In the genomic region with DNA sequence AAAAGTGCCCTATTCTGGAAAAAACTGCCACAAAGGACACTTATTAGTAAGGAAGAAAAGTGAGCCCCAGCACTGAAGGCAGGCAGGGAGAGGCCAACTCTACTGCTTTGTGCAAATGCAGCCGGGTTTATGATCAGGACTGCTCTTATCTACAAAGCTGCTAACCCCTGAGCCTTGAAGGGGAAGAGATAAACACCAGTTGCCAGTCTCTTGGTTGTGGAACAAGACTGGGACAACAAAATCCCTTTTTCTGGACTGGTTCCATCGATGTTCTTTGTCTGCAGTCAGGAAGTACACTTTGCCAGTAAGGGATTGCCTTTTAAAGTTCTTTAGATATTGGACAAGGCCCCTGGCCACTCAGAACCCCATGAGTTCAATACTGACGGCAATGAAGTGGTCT, we compare ENCODE assay signal across 9 cellular contexts. TPM values are rescaled to one million over a fixed set of nuclear protein-coding genes. Genes with fewer than 3 reads are reported as not detected.
DNase-seq lines count a peak whose midpoint lies in the region; ATAC-seq and TF ChIP-seq lines count a peak whose summit lies in the region.
"Had no signal": no experiment of that assay in that cellular context is flagged by ENCODE, and none has a peak within 500 bp of the region (broad histone marks: within the 10 kb centered on the region; RNA-seq: fewer than 3 reads in every experiment).

No MANE protein-coding gene starts in this region.

- no peak for TF ChIP-seq POLR2A in gastrocnemius medialis (IDR thresholded peaks at IDR 0.05)

- CTCF ChIA-PET in activated B cell treated with CpG ODN at 0.5 μM for 24 hours (lab: Charles Lee) = no interaction called here

- peaks cover 9% of the 10 kb centered on the region; the same call in 2 of the 3 replicates for H3K36me3 Mint-ChIP-seq in GM23338 (ENCODE audit: low read depth)
- H3K36me3 Mint-ChIP-seq in activated B cell treated with CpG ODN at 0.5 μM for 24 hours (ENCODE audit: low read depth) = peaks cover 29% of the 10 kb centered on the region

- no peak overlapping the region for H3K27ac Mint-ChIP-seq in GM23338
- peak overlapping the region; percentile 79 for H3K27ac Mint-ChIP-seq in activated B cell treated with CpG ODN at 0.5 μM for 24 hours

- TF ChIP-seq CTCF in GM23338 (conservative IDR thresholded peaks at IDR 0.05; ENCODE audit: low read depth in 2 of 2) (no peak), activated B cell treated with CpG ODN at 0.5 μM for 24 hours (IDR thresholded peaks at IDR 0.05) (no peak), gastrocnemius medialis (IDR thresholded peaks at IDR 0.05 in 4 of 5, conservative IDR thresholded peaks at IDR 0.05 in 1 of 5) (no peak)

- H3K79me2 ChIP-seq in GM23338 (replicated peaks; ENCODE audit: insufficient read depth) = peaks cover 100% of the 10 kb centered on the region

- H3K27me3 Mint-ChIP-seq in GM23338 (ENCODE audit: insufficient read depth, low read depth, poor library complexity) (peaks cover 7% of the 10 kb centered on the region), activated B cell treated with CpG ODN at 0.5 μM for 24 hours (no peaks in the 10 kb centered on the region)

- H3K4me3 ChIP-seq in GM23338 (no peak overlapping the region), right cardiac atrium (ENCODE audit: low read length) (no peak overlapping the region), gastrocnemius medialis (no peak overlapping the region)

- in situ Hi-C loops in gastrocnemius medialis (cut with MboI; ENCODE audit: low sequenced_read_pairs in 4 of 4) = loop anchor here in 1 of 4 donors (10.0 kb wide), 1 partner anchor 58 kb away; no protein-coding TSS in a partner anchor

- H3K36me3 ChIP-seq in GM23338 (ENCODE audit: insufficient read depth) (no peaks in the 10 kb centered on the region), gastrocnemius medialis (no peaks in the 10 kb centered on the region)

- 9% methylated on average over 3 of the region's 3 CpGs for WGBS in right cardiac atrium

- POLR2A ChIA-PET in activated B cell treated with CpG ODN at 0.5 μM for 24 hours (lab: Charles Lee) = interaction anchor here (0.8 kb wide), 1 partner anchor 16 kb away, joined by 4 read pairs; no protein-coding TSS in a partner anchor

- H3K9me3 ChIP-seq in right cardiac atrium (ENCODE audit: control insufficient read depth, low read length) = no peaks in the 10 kb centered on the region
- H3K9me3 ChIP-seq in gastrocnemius medialis = no peaks in the 10 kb centered on the region

- intact Hi-C loops in activated B cell treated with CpG ODN at 0.5 μM for 24 hours (cut with micrococcal nuclease) (loop anchor here (2.0 kb wide), 1 partner anchor 14 kb away; no protein-coding TSS in a partner anchor), right cardiac atrium (cut with DNase I) (no loop called here), gastrocnemius medialis (cut with DNase I; ENCODE audit: low total_unique reads) (loop anchor here (5.0 kb wide), 1 partner anchor 455 kb away; no protein-coding TSS in a partner anchor)

- H3K9me3 Mint-ChIP-seq in GM23338 (no peaks in the 10 kb centered on the region), activated B cell treated with CpG ODN at 0.5 μM for 24 hours (no peaks in the 10 kb centered on the region)

- no peak for ATAC-seq in GM23338
- no peak for ATAC-seq in activated B cell treated with CpG ODN at 0.5 μM for 24 hours (ENCODE audit: low read depth)
- ATAC-seq in right cardiac atrium = peak; percentile 80 to 81
- ATAC-seq in gastrocnemius medialis = peak; percentile 33 to 65
- ATAC-seq in HG03095 (IDR thresholded peaks at IDR 0.05; ENCODE audit: unreplicated experiment) = no peak
- ATAC-seq: PC-3 had no signal

- peaks cover 13% of the 10 kb centered on the region; the same call in 1 of the 2 replicates for H3K4me1 ChIP-seq in GM23338 (ENCODE audit: insufficient read depth)
- H3K4me1 ChIP-seq in right cardiac atrium (ENCODE audit: control insufficient read depth, insufficient read depth, low read length) = peaks cover 22% of the 10 kb centered on the region
- H3K4me1 ChIP-seq in gastrocnemius medialis = peaks cover 42% of the 10 kb centered on the region in 2 donors

- H3K27ac ChIP-seq in GM23338 (ENCODE audit: low read depth) (peak overlapping the region; percentile 78), right cardiac atrium (ENCODE audit: low read length) (peak overlapping the region; percentile 74), gastrocnemius medialis (peak overlapping the region; percentile 36 to 64 (median 46))

- DNase-seq in GM23338 (ENCODE audit: low spot score) (no peak), activated B cell treated with CpG ODN at 0.5 μM for 24 hours (no peak), right cardiac atrium (no peak), gastrocnemius medialis (no peak), retina (no peak), GM19240 (ENCODE audit: insufficient read length, low spot score) (no peak), hepatic stellate cell (ENCODE audit: low spot score) (no peak)
- DNase-seq: PC-3 had no signal

- H2AFZ ChIP-seq in GM23338 = no peak overlapping the region

- H3K27me3 ChIP-seq in GM23338 (ENCODE audit: insufficient read depth) (no peaks in the 10 kb centered on the region), right cardiac atrium (ENCODE audit: control insufficient read depth, insufficient read depth) (no peaks in the 10 kb centered on the region), gastrocnemius medialis (no peaks in the 10 kb centered on the region)

- H3K4me3 Mint-ChIP-seq in GM23338 (no peak overlapping the region), activated B cell treated with CpG ODN at 0.5 μM for 24 hours (no peak overlapping the region)

- H3K4me2 ChIP-seq in GM23338 = no peak overlapping the region

- H3K9me2 ChIP-seq in GM23338 (ENCODE audit: insufficient read depth) = no peaks in the 10 kb centered on the region

- H3F3A ChIP-seq in GM23338 (replicated peaks; ENCODE audit: low read depth) = peaks cover 18% of the 10 kb centered on the region; the same call in 1 of the 2 replicates

- peaks cover 79% of the 10 kb centered on the region for H4K20me1 ChIP-seq in GM23338 (replicated peaks; ENCODE audit: insufficient read depth)

- H3K4me1 Mint-ChIP-seq in GM23338 = peaks cover 28% of the 10 kb centered on the region
- H3K4me1 Mint-ChIP-seq in activated B cell treated with CpG ODN at 0.5 μM for 24 hours = peaks cover 76% of the 10 kb centered on the region

TF ChIP-seq in GM23338, 12 proteins besides CTCF, POLR2A, EP300 and RAD21 (continues in another document):
- no peak for TF ChIP-seq JUNB (IDR thresholded peaks at IDR 0.05; ENCODE audit: unreplicated experiment)
- no peak for TF ChIP-seq CREB1 (CRISPR knock-in tag; IDR thresholded peaks at IDR 0.05; ENCODE audit: low read depth)
- TF ChIP-seq EZH2phosphoT487 (IDR thresholded peaks at IDR 0.05; ENCODE audit: unreplicated experiment) = no peak
- TF ChIP-seq STAT1 (IDR thresholded peaks at IDR 0.05; ENCODE audit: unreplicated experiment) = no peak

RNA-seq across cellular contexts. Expression of gene GNB1, which starts 43.8 kb away (rescaled TPM):
- 138 and 147 TPM in 2 replicates for total RNA-seq in GM23338 (2014; rRNA removed; shearing (Covaris generic))
- polyA plus RNA-seq in GM23338 (2016; fragmentation: Nextera tagmentation; extraction: Ambion mirVana) (65.4 and 78.6 TPM in 2 replicates), right cardiac atrium (73.7 TPM)
- total RNA-seq in activated B cell treated with CpG ODN at 0.5 μM for 24 hours (266 and 302 TPM in 2 replicates), right cardiac atrium (100 to 1,000 TPM; 152 to 205 (median 174) TPM), gastrocnemius medialis (10 to 100 TPM; 29.9 to 44.1 (median 37.2) TPM)

Comparison
In these comparisons a context has a peak if more than half of its experiments do, and no peak if none do; other contexts are left out.
1. ATAC-seq: peak in right cardiac atrium (2 of 2) and gastrocnemius medialis (2 of 2); none in GM23338 (single experiment), activated B cell treated with CpG ODN at 0.5 μM for 24 hours (single experiment) and HG03095 (single experiment).
2. intact Hi-C loops: an anchor here in activated B cell treated with CpG ODN at 0.5 μM for 24 hours (2.0 kb wide) and gastrocnemius medialis (5.0 kb wide); none called in right cardiac atrium.
3. Peak in every context shown above with its lines, with median percentiles within 50 percentile points of each other: H3K27ac ChIP-seq.